ENCODE assay signal across 16 cellular contexts in the genomic region with DNA sequence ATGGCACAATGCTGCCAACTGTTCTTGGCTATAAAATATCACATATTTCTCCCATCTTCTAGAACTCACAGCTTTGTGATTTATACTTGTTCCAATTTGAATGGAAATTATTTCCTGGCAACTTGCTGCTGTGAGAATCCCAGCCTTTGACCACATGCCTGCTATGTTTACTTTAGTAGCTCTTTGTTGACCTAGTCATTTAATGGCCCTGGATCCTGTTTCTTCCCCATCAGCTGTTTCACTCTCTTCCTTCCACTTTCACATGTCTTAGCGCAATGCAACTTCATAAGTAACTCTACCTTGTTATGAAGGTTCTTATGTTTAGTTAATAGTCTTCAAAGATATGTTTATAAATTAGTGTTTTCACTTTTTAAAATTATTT.
DNase-seq lines count a peak whose midpoint lies in the region; ATAC-seq and TF ChIP-seq lines count a peak whose summit lies in the region.
"Had no signal": no experiment of that assay in that cellular context is flagged by ENCODE, and none has a peak within 500 bp of the region (broad histone marks: within the 10 kb centered on the region; RNA-seq: fewer than 3 reads in every experiment).

No MANE protein-coding gene starts in this region.

- no peak overlapping the region for H3K4me3 ChIP-seq in LNCaP clone FGC (ENCODE audit: low read depth, low read length)
- 0 out of 2 replicates have a peak overlapping the region, but pooled peaks have one; percentile 5 for H3K4me3 ChIP-seq in iPS-20b (ENCODE audit: low read length)
- no peak overlapping the region for H3K4me3 ChIP-seq in vagina
- no peak overlapping the region for H3K4me3 ChIP-seq in neural progenitor cell
- H3K4me3 ChIP-seq: gastroesophageal sphincter had no signal

- H3K36me3 ChIP-seq in iPS-20b (ENCODE audit: insufficient read depth, low read depth, low read length): no peaks in the 10 kb centered on the region
- H3K36me3 ChIP-seq in vagina: no peaks in the 10 kb centered on the region
- no peaks in the 10 kb centered on the region for H3K36me3 ChIP-seq in neural progenitor cell
- H3K36me3 ChIP-seq: gastroesophageal sphincter had no signal

- ATAC-seq in GM18520 (IDR thresholded peaks at IDR 0.05; ENCODE audit: unreplicated experiment): no peak
- ATAC-seq: activated naive CD8-positive, alpha-beta T cell treated with anti-CD3 and anti-CD28 coated beads, Interleukin-2, amount 50 U/mL, for 24 hours; gastroesophageal sphincter had no signal

- DNase-seq in COLO668 (lab: John Stamatoyannopoulos, UW; ENCODE audit: unreplicated experiment) (peak; percentile 34), LNCaP clone FGC (ENCODE audit: low read depth) (peak; percentile 52), NCI-H748 treated with DMSO at 0.1 percent for 48 hours (lab: John Stamatoyannopoulos, UW) (peak; percentile 72), vagina (ENCODE audit: extremely low spot score in 2 of 2) (no peak), NCI-H2196 (lab: John Stamatoyannopoulos, UW; ENCODE audit: unreplicated experiment) (no peak), neural progenitor cell (ENCODE audit: low spot score) (no peak)
- DNase-seq: activated CD4-positive, alpha-beta T cell treated with anti-CD3 and anti-CD28 coated beads, Interleukin-2, amount 10 ng/mL, durations not matched to agents 24 days and 14 days; activated naive CD8-positive, alpha-beta T cell treated with anti-CD3 and anti-CD28 coated beads, Interleukin-2, amount 50 U/mL, for 24 hours; activated T-cell treated with anti-CD3 and anti-CD28 coated beads, Interleukin-2, amount 50 U/mL, for 48 hours; Caco-2; islet precursor cell had no signal

- no peaks in the 10 kb centered on the region for H4K20me1 ChIP-seq in neural progenitor cell (ENCODE audit: low read depth)

- H3K27ac ChIP-seq in iPS-20b (ENCODE audit: low read length): no peak overlapping the region
- no peak overlapping the region for H3K27ac ChIP-seq in vagina
- no peak overlapping the region for H3K27ac ChIP-seq in neural progenitor cell
- H3K27ac ChIP-seq: gastroesophageal sphincter, RWPE1 had no signal

- no peak overlapping the region for H3K4me2 ChIP-seq in neural progenitor cell

- H3K27me3 ChIP-seq in iPS-20b (ENCODE audit: insufficient read depth, low read length) (no peaks in the 10 kb centered on the region), vagina (no peaks in the 10 kb centered on the region), neural progenitor cell (no peaks in the 10 kb centered on the region)
- H3K27me3 ChIP-seq: gastroesophageal sphincter had no signal

- no peak overlapping the region for H3K4me3 Mint-ChIP-seq in neural progenitor cell
- H3K4me3 Mint-ChIP-seq: activated CD4-positive, alpha-beta T cell treated with anti-CD3 and anti-CD28 coated beads, Interleukin-2, amount 10 ng/mL, durations not matched to agents 24 days and 14 days; activated naive CD8-positive, alpha-beta T cell treated with anti-CD3 and anti-CD28 coated beads, Interleukin-2, amount 50 U/mL, for 24 hours; T-helper 1 cell treated with Interleukin-12 subunit alpha and Interleukin-12 subunit beta and Interleukin-4 antibody, amounts not matched to agents 30 μg/mL and 1 μg/mL, for 36 hours had no signal

- TF ChIP-seq POLR2A in vagina (IDR thresholded peaks at IDR 0.05): no peak

- H3K27me3 Mint-ChIP-seq in neural progenitor cell (ENCODE audit: insufficient read depth, low read depth): no peaks in the 10 kb centered on the region
- H3K27me3 Mint-ChIP-seq: activated CD4-positive, alpha-beta T cell treated with anti-CD3 and anti-CD28 coated beads, Interleukin-2, amount 10 ng/mL, durations not matched to agents 24 days and 14 days; activated naive CD8-positive, alpha-beta T cell treated with anti-CD3 and anti-CD28 coated beads, Interleukin-2, amount 50 U/mL, for 24 hours had no signal

- H3K9ac ChIP-seq in iPS-20b (ENCODE audit: low read depth, low read length): no peak overlapping the region
- no peak overlapping the region for H3K9ac ChIP-seq in neural progenitor cell

- no peaks in the 10 kb centered on the region for H3K36me3 Mint-ChIP-seq in neural progenitor cell

- TF ChIP-seq CTCF in LNCaP clone FGC (IDR thresholded peaks at IDR 0.05; ENCODE audit: control insufficient read depth, extremely low read depth, insufficient read depth) (no peak), vagina (IDR thresholded peaks at IDR 0.05) (no peak), neural progenitor cell (IDR thresholded peaks at IDR 0.05) (no peak)

- no peaks in the 10 kb centered on the region for H3K79me2 ChIP-seq in neural progenitor cell (ENCODE audit: low read depth)

- intact Hi-C loops in vagina (cut with DNase I): no loop called here

- no peak overlapping the region for H2AFZ ChIP-seq in neural progenitor cell (replicated peaks)

- no peaks in the 10 kb centered on the region for H3K9me3 Mint-ChIP-seq in neural progenitor cell

- H3K4me1 ChIP-seq in iPS-20b (ENCODE audit: insufficient read depth, low read length): peaks cover 13% of the 10 kb centered on the region
- no peaks in the 10 kb centered on the region for H3K4me1 ChIP-seq in vagina
- no peaks in the 10 kb centered on the region for H3K4me1 ChIP-seq in neural progenitor cell
- H3K4me1 ChIP-seq: Caco-2, gastroesophageal sphincter had no signal

- no peak overlapping the region for H3K27ac Mint-ChIP-seq in neural progenitor cell
- H3K27ac Mint-ChIP-seq: activated CD4-positive, alpha-beta T cell treated with anti-CD3 and anti-CD28 coated beads, Interleukin-2, amount 10 ng/mL, durations not matched to agents 24 days and 14 days; activated naive CD8-positive, alpha-beta T cell treated with anti-CD3 and anti-CD28 coated beads, Interleukin-2, amount 50 U/mL, for 24 hours; T-helper 1 cell treated with Interleukin-12 subunit alpha and Interleukin-12 subunit beta and Interleukin-4 antibody, amounts not matched to agents 30 μg/mL and 1 μg/mL, for 36 hours had no signal

- no peaks in the 10 kb centered on the region for H3K4me1 Mint-ChIP-seq in neural progenitor cell
- H3K4me1 Mint-ChIP-seq: activated CD4-positive, alpha-beta T cell treated with anti-CD3 and anti-CD28 coated beads, Interleukin-2, amount 10 ng/mL, durations not matched to agents 24 days and 14 days; activated naive CD8-positive, alpha-beta T cell treated with anti-CD3 and anti-CD28 coated beads, Interleukin-2, amount 50 U/mL, for 24 hours had no signal

- H3K9me3 ChIP-seq in iPS-20b (ENCODE audit: insufficient read depth, low read depth, low read length) (no peaks in the 10 kb centered on the region), vagina (no peaks in the 10 kb centered on the region), neural progenitor cell (ENCODE audit: low read depth) (no peaks in the 10 kb centered on the region)
- H3K9me3 ChIP-seq: Caco-2, gastroesophageal sphincter had no signal

- H3F3A ChIP-seq in neural progenitor cell (ENCODE audit: low read depth): no peaks in the 10 kb centered on the region

Comparison
In these comparisons a context has a peak if more than half of its experiments do, and no peak if none do; other contexts are left out.
1. DNase-seq: peak in COLO668 (single experiment), LNCaP clone FGC (single experiment) and NCI-H748 treated with DMSO at 0.1 percent for 48 hours (single experiment); none in vagina (0 of 2), NCI-H2196 (single experiment) and neural progenitor cell (single experiment).